In genomic region chrY:19026631-19027030, GRCh38 we compare ENCODE assay signal across 7 cellular contexts.
"Had no signal": no experiment of that assay in that cellular context is flagged by ENCODE, and none has a peak within 500 bp of the region (broad histone marks: within the 10 kb centered on the region; RNA-seq: fewer than 3 reads in every experiment).

No MANE protein-coding gene starts in this region.

- H3K4me3 ChIP-seq: K562 had no signal

- H3K9ac ChIP-seq: KMS-11 had no signal

- H3K4me3 Mint-ChIP-seq: IgD-negative memory B cell had no signal

- H3K27ac ChIP-seq: HL-60, KMS-11 had no signal

- H3K4me2 ChIP-seq: KMS-11 had no signal

- H3K9me3 Mint-ChIP-seq: IgD-negative memory B cell had no signal

- H3K27me3 Mint-ChIP-seq: IgD-negative memory B cell had no signal

- H3K4me1 Mint-ChIP-seq: IgD-negative memory B cell had no signal

- ATAC-seq: K562 had no signal

- FAIRE-seq: HTR-8/SVneo, K562 had no signal

- DNase-seq: IMR-90, KBM-7 had no signal

- H3K27ac Mint-ChIP-seq: IgD-negative memory B cell had no signal

- H3K36me3 Mint-ChIP-seq: IgD-negative memory B cell had no signal
